ENCODE assay signal across 8 cellular contexts in the genomic region with DNA sequence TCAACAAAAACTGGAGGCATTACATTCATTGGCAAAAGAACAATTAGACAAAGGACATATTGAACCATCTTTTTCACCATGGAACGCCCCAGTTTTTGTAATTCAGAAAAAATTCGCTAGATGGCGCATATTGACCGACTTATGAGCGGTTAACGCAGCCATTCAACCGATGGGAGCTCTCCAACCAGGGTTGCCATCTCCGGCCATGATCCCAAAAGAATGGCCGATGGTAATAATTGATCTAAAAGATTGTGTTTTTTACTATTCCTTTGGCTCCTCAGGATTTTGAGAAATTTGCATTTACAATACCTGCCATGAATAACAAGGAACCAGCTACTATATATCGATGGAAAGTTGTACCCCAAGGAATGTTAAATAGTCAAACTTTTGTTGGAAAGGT. TPM values are rescaled to one million over a fixed set of nuclear protein-coding genes. Genes with fewer than 3 reads are reported as not detected.
DNase-seq lines count a peak whose midpoint lies in the region; ATAC-seq and TF ChIP-seq lines count a peak whose summit lies in the region.

No MANE protein-coding gene starts in this region.

- TF ChIP-seq CTCF in MCF 10A (IDR thresholded peaks at IDR 0.05; ENCODE audit: unreplicated experiment) = peak; percentile 73

- H3K9me3 Mint-ChIP-seq in MCF 10A (ENCODE audit: unreplicated experiment) = no peaks in the 10 kb centered on the region

- H3K36me3 Mint-ChIP-seq in MCF 10A (ENCODE audit: insufficient read depth, unreplicated experiment) = peaks cover 6% of the 10 kb centered on the region

- no peak for ATAC-seq in HG02884 (IDR thresholded peaks at IDR 0.05; ENCODE audit: unreplicated experiment)

- no peak overlapping the region for H3K27ac Mint-ChIP-seq in MCF 10A (ENCODE audit: low read depth, unreplicated experiment)

- CTCF ChIA-PET in MCF 10A (lab: Yijun Ruan, JAX) = interaction anchor here (0.5 to 8.8 kb wide), 33 partner anchors 12 to 499 kb away, joined by 3 to 106 read pairs (median 5); a partner anchor contains a TSS

- intact Hi-C loops in MCF 10A (cut with micrococcal nuclease) = loop anchor here (5.0 kb wide), 3 partner anchors 242 to 687 kb away; a partner anchor contains a TSS

- POLR2A ChIA-PET in MCF 10A (lab: Yijun Ruan, JAX) = interaction anchor here (0.8 to 2.7 kb wide), 16 partner anchors 10 to 316 kb away, joined by 3 to 9 read pairs (median 4); a partner anchor contains a TSS

- H3K4me1 Mint-ChIP-seq in MCF 10A (ENCODE audit: insufficient read depth, unreplicated experiment) = peaks cover 33% of the 10 kb centered on the region

- H3K4me3 Mint-ChIP-seq in MCF 10A (ENCODE audit: unreplicated experiment) = no peak overlapping the region

- H3K27me3 Mint-ChIP-seq in MCF 10A (ENCODE audit: insufficient read depth, unreplicated experiment) = peaks cover 17% of the 10 kb centered on the region

- no TSS peak for BruUV-seq in MCF 10A (replicated peaks; lab: Mats Ljungman, UMichigan)

- DNase-seq in NCI-H2081 (lab: John Stamatoyannopoulos, UW) (peak; percentile 68 to 83), NCI-H2081 treated with DMSO at 0.1 percent for 48 hours (lab: John Stamatoyannopoulos, UW) (no peak), NCI-H1048 (lab: John Stamatoyannopoulos, UW) (peak; percentile 50), T-helper 2 cell (peak in 4 of 5 experiments; percentile 22 to 61 (median 38)), MCF 10A (ENCODE audit: unreplicated experiment) (peak; percentile 81), inferior parietal cortex (ENCODE audit: extremely low spot score) (peak; percentile 97)
- DNase-seq in stimulated activated CD4-positive, alpha-beta T cell treated with anti-CD3 and anti-CD28 coated beads, Interleukin-2, amount 100 ng/mL, for 24 hours = peak; percentile 51 to 67

RNA-seq across cellular contexts. Expression of a gene that starts 21.4 kb away (rescaled TPM):
- 18.5 and 27.6 TPM in 2 replicates for total RNA-seq in MCF 10A (2022)

RNA-seq across cellular contexts. Expression of a gene that starts 27.2 kb away (rescaled TPM):
- total RNA-seq in MCF 10A (2022) = 1.3 TPM in 1 of 2 replicates, not detected in the other

RNA-seq across cellular contexts. Expression of a gene that starts 57.9 kb away (rescaled TPM):
- total RNA-seq in MCF 10A (2022) = not detected in 2 replicates

RNA-seq across cellular contexts. Expression of a gene that starts 58.0 kb away (rescaled TPM):
- 13.1 and 14.1 TPM in 2 replicates for total RNA-seq in MCF 10A (2022)
